In genomic region chr7:80918909-80919721, GRCh38 we compare ENCODE assay signal across 7 cellular contexts. TPM values are rescaled to one million over a fixed set of nuclear protein-coding genes. Genes with fewer than 3 reads are reported as not detected.
DNase-seq lines count a peak whose midpoint lies in the region; TF ChIP-seq lines count a peak whose summit lies in the region.

TSS of gene SEMA3C (minus strand) at chr7:80919051. CDS start at chr7:80916781, 2,270 bp downstream.

- TF ChIP-seq CTCF in HEK293 (tag by site-specific recombination; IDR thresholded peaks at IDR 0.05) (no peak), mesothelial cell of epicardium (IDR thresholded peaks at IDR 0.05; ENCODE audit: unreplicated experiment) (no peak), subcutaneous adipose tissue (IDR thresholded peaks at IDR 0.05; ENCODE audit: low read depth) (no peak)

- peak within 1 kb of the TSS; percentile 98 for H3K4me3 Mint-ChIP-seq in mesothelial cell of epicardium

- no peaks in the 10 kb centered on the region for H3K9me3 Mint-ChIP-seq in mesothelial cell of epicardium

- peak within 1 kb of the TSS; percentile 92 for H3K27ac ChIP-seq in HEK293 (ENCODE audit: extremely low read depth, low read depth, low read length)
- H3K27ac ChIP-seq in esophagus (ENCODE audit: low read depth in 2 of 2, low read length in 1 of 2): peak within 1 kb of the TSS; percentile 49 to 81

- peak within 1 kb of the TSS; percentile 99 for H3K27ac Mint-ChIP-seq in mesothelial cell of epicardium

- H3K9me3 ChIP-seq in HEK293 (ENCODE audit: control insufficient read depth, insufficient read depth, low read depth, low read length): no peaks in the 10 kb centered on the region
- H3K9me3 ChIP-seq in esophagus (ENCODE audit: control insufficient read depth in 2 of 2, insufficient read depth in 1 of 2, low read depth in 1 of 2, low read length in 1 of 2): no peaks in the 10 kb centered on the region

- CTCF ChIA-PET in HEK293 (lab: Yijun Ruan, JAX): interaction anchor here (0.6 to 2.8 kb wide), 9 partner anchors 9 to 1860 kb away, joined by 3 to 7 read pairs (median 4); no protein-coding TSS in a partner anchor

- H3K4me3 ChIP-seq in HEK293 (ENCODE audit: low read depth, low read length): peak within 1 kb of the TSS; percentile 58
- H3K4me3 ChIP-seq in esophagus (ENCODE audit: low read depth in 1 of 2, low read length in 2 of 2): peak within 1 kb of the TSS; percentile 51 to 57

- 3 to 4% methylated on average over 66 to 71 of the region's 71 CpGs for WGBS in esophagus, 2 donors

- peaks cover 23% of the 10 kb centered on the region for H3K36me3 Mint-ChIP-seq in mesothelial cell of epicardium

- DNase-seq in GM04504 (ENCODE audit: low read depth) (peak; percentile 93), NCI-H1417 treated with DMSO at 0.1 percent for 48 hours (lab: John Stamatoyannopoulos, UW) (peak; percentile 25), UCSD-AML1 (lab: John Stamatoyannopoulos, UW; ENCODE audit: unreplicated experiment) (peak; percentile 4), mesothelial cell of epicardium (ENCODE audit: low spot score in 2 of 2, unreplicated experiment in 2 of 2) (peak; percentile 80 to 90)

- no peaks in the 10 kb centered on the region for H3K27me3 ChIP-seq in esophagus (ENCODE audit: control insufficient read depth in 1 of 2, insufficient read depth in 2 of 2, low read length in 2 of 2)

- H3K36me3 ChIP-seq in HEK293 (ENCODE audit: control insufficient read depth in 2 of 2, insufficient read depth in 1 of 2, low read length in 2 of 2) (peaks cover 0 to 4% of the 10 kb centered on the region in 2 experiments; a peak in 1 of 3 replicates), esophagus (ENCODE audit: control insufficient read depth in 2 of 2, insufficient read depth in 2 of 2, low read length in 1 of 2) (no peaks in the 10 kb centered on the region)

- H3K4me1 Mint-ChIP-seq in mesothelial cell of epicardium: peaks cover 73% of the 10 kb centered on the region

- POLR2A ChIA-PET in HEK293 (lab: Yijun Ruan, JAX): interaction anchor here (0.7 to 1.5 kb wide), 15 partner anchors 9 to 538 kb away, joined by 3 to 9 read pairs (median 4); no protein-coding TSS in a partner anchor

- H3K4me1 ChIP-seq in HEK293 (ENCODE audit: control insufficient read depth, insufficient read depth, low read length) (peaks cover 29% of the 10 kb centered on the region), esophagus (ENCODE audit: control insufficient read depth in 2 of 2, insufficient read depth in 2 of 2, low read length in 1 of 2) (peaks cover 0 to 2% of the 10 kb centered on the region in 2 donors)

- no peaks in the 10 kb centered on the region for H3K27me3 Mint-ChIP-seq in mesothelial cell of epicardium (ENCODE audit: low read depth)

TF ChIP-seq in HEK293, 187 proteins besides CTCF, POLR2A, EP300 and RAD21 (continues in another document):
- TF ChIP-seq HOXC10 (CRISPR knock-in tag; IDR thresholded peaks at IDR 0.05) (peak; percentile 93; the same call in 1 of the 2 replicates), GLIS2 (tag by site-specific recombination; IDR thresholded peaks at IDR 0.05) (no peak), ZNF449 (tag by site-specific recombination; IDR thresholded peaks at IDR 0.05) (peak; percentile 61), ZNF221 (tag by site-specific recombination; IDR thresholded peaks at IDR 0.05; ENCODE audit: borderline replicate concordance) (no peak), ZNF112 (tag by site-specific recombination; IDR thresholded peaks at IDR 0.05) (no peak), ZNF416 (tag by site-specific recombination; IDR thresholded peaks at IDR 0.05) (no peak), PATZ1 (tag by site-specific recombination; IDR thresholded peaks at IDR 0.05) (peak; percentile 66), SP7 (tag by site-specific recombination; IDR thresholded peaks at IDR 0.05) (0 out of 2 replicates have a peak, but pooled peaks have one; percentile 8), PRDM10 (tag by site-specific recombination; IDR thresholded peaks at IDR 0.05) (peak; percentile 13; the same call in 1 of the 2 replicates), KLF7 (tag by site-specific recombination; IDR thresholded peaks at IDR 0.05; ENCODE audit: borderline replicate concordance) (0 out of 2 replicates have a peak, but pooled peaks have one; percentile 38), ZNF658 (tag by site-specific recombination; IDR thresholded peaks at IDR 0.05) (no peak), ZNF138 (tag by site-specific recombination; IDR thresholded peaks at IDR 0.05; ENCODE audit: borderline replicate concordance) (no peak), ZNF26 (tag by site-specific recombination; IDR thresholded peaks at IDR 0.05) (no peak), ZNF561 (tag by site-specific recombination; IDR thresholded peaks at IDR 0.05; ENCODE audit: borderline replicate concordance) (peak; percentile 22; the same call in 1 of the 2 replicates)

RNA-seq across cellular contexts. Expression of gene SEMA3C, which starts in this region (rescaled TPM):
- 1 to 10 TPM; 1.8 to 3.4 TPM for polyA plus RNA-seq in esophagus
- total RNA-seq in mesothelial cell of epicardium (490 to 527 TPM (median 496 TPM) in 3 replicates), subcutaneous adipose tissue (100 to 1,000 TPM in 2 of 4 donors, 10 to 100 TPM in 2; 57.3 to 174 (median 96.9) TPM)

Comparison
In these comparisons a context has a peak if more than half of its experiments do, and no peak if none do; other contexts are left out.
1. Peak in every context shown above with its lines: DNase-seq, H3K4me3 ChIP-seq and H3K27ac ChIP-seq.
2. DNase-seq: peak in every context shown above with its lines; median percentile 93 in GM04504; 85 in mesothelial cell of epicardium; 25 in NCI-H1417 treated with DMSO at 0.1 percent for 48 hours; 4 in UCSD-AML1.